Comparison of ENCODE assay signal across 17 cellular contexts in the genomic region with DNA sequence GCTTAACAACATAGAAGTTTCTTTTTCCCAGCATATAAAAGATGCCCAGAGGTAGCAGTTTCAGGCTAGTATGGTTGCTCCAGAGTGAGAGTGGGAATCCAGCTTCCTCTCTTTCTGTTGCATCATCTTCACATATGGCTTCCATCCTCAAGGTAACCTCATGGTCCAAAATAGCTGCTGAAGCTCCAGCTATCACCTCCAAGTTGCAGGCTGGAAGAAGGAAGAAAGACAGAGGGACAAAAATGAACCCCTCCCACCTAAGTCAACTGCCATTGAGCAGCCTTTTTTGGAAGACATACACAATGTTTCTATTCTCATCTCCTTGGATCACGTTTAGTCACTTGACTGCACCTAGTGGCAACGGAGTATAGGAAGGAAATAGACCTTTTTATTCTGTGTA. TPM values are rescaled to one million over a fixed set of nuclear protein-coding genes. Genes with fewer than 3 reads are reported as not detected.
DNase-seq lines count a peak whose midpoint lies in the region; FAIRE-seq and TF ChIP-seq lines count a peak whose summit lies in the region.
"Had no signal": no experiment of that assay in that cellular context is flagged by ENCODE, and none has a peak within 500 bp of the region (broad histone marks: within the 10 kb centered on the region; RNA-seq: fewer than 3 reads in every experiment).

No MANE protein-coding gene starts in this region.

- FAIRE-seq in GM19239 (lab: Jason Lieb, UNC) = peak; percentile 31
- FAIRE-seq: RCC 7860 had no signal

- peaks cover 88% of the 10 kb centered on the region for H3K36me3 Mint-ChIP-seq in dendritic cell treated with granulocyte-macrophage colony-stimulating factor and Interleukin-4, amounts not matched to agents 40 ng/mL and 50 ng/mL, for 4 days (ENCODE audit: low read depth)
- H3K36me3 Mint-ChIP-seq in activated CD4-positive, alpha-beta memory T cell treated with anti-CD3 and anti-CD28 coated beads for 36 hours = no peaks in the 10 kb centered on the region

- DNase-seq in GM06990 (ENCODE audit: extremely low read depth, insufficient read length) (no peak), GM19239 (ENCODE audit: insufficient read length, low spot score) (no peak), OCI-LY7 (ENCODE audit: low spot score) (no peak), testis (no peak), middle frontal gyrus (ENCODE audit: extremely low spot score, low spot score) (no peak), DMS114 treated with DMSO at 0.1 percent for 48 hours (lab: John Stamatoyannopoulos, UW; ENCODE audit: unreplicated experiment) (no peak)
- DNase-seq in activated CD4-positive, alpha-beta memory T cell treated with anti-CD3 and anti-CD28 coated beads for 36 hours = no peak
- DNase-seq: COR-L47, HCEC 1CT, NCI-H1048, NCI-H510A treated with DMSO at 0.1 percent for 48 hours, NCI-H82, SHP77, T-helper 1 cell had no signal

- no peaks in the 10 kb centered on the region for H3K9me3 ChIP-seq in OCI-LY7 (ENCODE audit: low read length)
- no peaks in the 10 kb centered on the region for H3K9me3 ChIP-seq in testis

- WGBS in testis, 2 donors = 74 to 82% methylated on average over 2 of the region's 2 CpGs

- no peaks in the 10 kb centered on the region for H3K27me3 Mint-ChIP-seq in dendritic cell treated with granulocyte-macrophage colony-stimulating factor and Interleukin-4, amounts not matched to agents 40 ng/mL and 50 ng/mL, for 4 days
- peaks cover 7% of the 10 kb centered on the region for H3K27me3 Mint-ChIP-seq in activated CD4-positive, alpha-beta memory T cell treated with anti-CD3 and anti-CD28 coated beads for 36 hours

- no TSS peak for BruUV-seq in OCI-LY7 (replicated peaks; lab: Mats Ljungman, UMichigan)

- H3K9me2 ChIP-seq in OCI-LY7 (ENCODE audit: insufficient read depth, low read length) = no peaks in the 10 kb centered on the region

- TF ChIP-seq CTCF in GM06990 (IDR thresholded peaks at IDR 0.05; ENCODE audit: insufficient read depth, low read length, poor library complexity, severe bottlenecking) = peak; percentile 9
- TF ChIP-seq CTCF in OCI-LY7 (conservative IDR thresholded peaks at IDR 0.05; ENCODE audit: low read length) = peak; percentile 21; the same call in 1 of the 2 replicates
- TF ChIP-seq CTCF in testis (IDR thresholded peaks at IDR 0.05) = no peak

- no peak overlapping the region for H3K27ac ChIP-seq in OCI-LY7 (ENCODE audit: low read depth, low read length, poor library complexity, severe bottlenecking)
- H3K27ac ChIP-seq in testis = no peak overlapping the region

- no peaks in the 10 kb centered on the region for H4K20me1 ChIP-seq in OCI-LY7 (ENCODE audit: insufficient read depth, low read length)

- no peaks in the 10 kb centered on the region for H3K79me2 ChIP-seq in OCI-LY7 (ENCODE audit: insufficient read depth, low read depth, low read length)

- H3K9me3 Mint-ChIP-seq in dendritic cell treated with granulocyte-macrophage colony-stimulating factor and Interleukin-4, amounts not matched to agents 40 ng/mL and 50 ng/mL, for 4 days = no peaks in the 10 kb centered on the region
- H3K9me3 Mint-ChIP-seq in activated CD4-positive, alpha-beta memory T cell treated with anti-CD3 and anti-CD28 coated beads for 36 hours = no peaks in the 10 kb centered on the region

- peaks cover 11% of the 10 kb centered on the region for H3K36me3 ChIP-seq in GM06990 (ENCODE audit: control insufficient read depth, insufficient read depth, low read length)
- H3K36me3 ChIP-seq in OCI-LY7 (ENCODE audit: insufficient read depth, low read length) = 0 out of 2 replicates have a peak, but pooled peaks cover 8% of the 10 kb centered on the region
- H3K36me3 ChIP-seq in testis (ENCODE audit: low read depth, missing control alignments) = no peaks in the 10 kb centered on the region

- H3K4me1 Mint-ChIP-seq in dendritic cell treated with granulocyte-macrophage colony-stimulating factor and Interleukin-4, amounts not matched to agents 40 ng/mL and 50 ng/mL, for 4 days (ENCODE audit: low read depth) = peaks cover 84% of the 10 kb centered on the region
- no peaks in the 10 kb centered on the region for H3K4me1 Mint-ChIP-seq in activated CD4-positive, alpha-beta memory T cell treated with anti-CD3 and anti-CD28 coated beads for 36 hours (ENCODE audit: low read depth)

- H3K4me1 ChIP-seq in OCI-LY7 (ENCODE audit: insufficient read depth, low read length, poor library complexity, severe bottlenecking) = peaks cover 34% of the 10 kb centered on the region
- no peaks in the 10 kb centered on the region for H3K4me1 ChIP-seq in testis

- no peak overlapping the region for H3K4me2 ChIP-seq in OCI-LY7 (ENCODE audit: low read length)

- no peak overlapping the region for H2AFZ ChIP-seq in OCI-LY7 (ENCODE audit: low read length)

- peak overlapping the region; percentile 54 for H3K27ac Mint-ChIP-seq in dendritic cell treated with granulocyte-macrophage colony-stimulating factor and Interleukin-4, amounts not matched to agents 40 ng/mL and 50 ng/mL, for 4 days
- no peak overlapping the region for H3K27ac Mint-ChIP-seq in activated CD4-positive, alpha-beta memory T cell treated with anti-CD3 and anti-CD28 coated beads for 36 hours

- POLR2A ChIA-PET in OCI-LY7 (lab: Charles Lee) = no interaction called here
- POLR2A ChIA-PET in activated CD4-positive, alpha-beta memory T cell treated with anti-CD3 and anti-CD28 coated beads for 36 hours (lab: Charles Lee) = no interaction called here

- H3K4me3 ChIP-seq in GM06990 (replicated peaks; ENCODE audit: low read depth, low read length) = no peak overlapping the region
- H3K4me3 ChIP-seq in OCI-LY7 (ENCODE audit: low read depth, low read length, poor library complexity, severe bottlenecking) = no peak overlapping the region
- no peak overlapping the region for H3K4me3 ChIP-seq in testis

- CTCF ChIA-PET in OCI-LY7 (lab: Charles Lee; ENCODE audit: unreplicated experiment) = no interaction called here
- CTCF ChIA-PET in activated CD4-positive, alpha-beta memory T cell treated with anti-CD3 and anti-CD28 coated beads for 36 hours (lab: Charles Lee) = interaction anchor here (1.0 kb wide), 1 partner anchor 63 kb away, joined by 3 read pairs; no protein-coding TSS in a partner anchor

- intact Hi-C loops in OCI-LY7 (cut with micrococcal nuclease; ENCODE audit: unreplicated experiment) (no loop called here), testis (cut with DNase I; ENCODE audit: low total_unique reads) (no loop called here)
- intact Hi-C loops in dendritic cell treated with granulocyte-macrophage colony-stimulating factor and Interleukin-4, amounts not matched to agents 40 ng/mL and 50 ng/mL, for 4 days (cut with micrococcal nuclease) = no loop called here
- intact Hi-C loops in activated CD4-positive, alpha-beta memory T cell treated with anti-CD3 and anti-CD28 coated beads for 36 hours (cut with micrococcal nuclease) = no loop called here

- H3K4me3 Mint-ChIP-seq in dendritic cell treated with granulocyte-macrophage colony-stimulating factor and Interleukin-4, amounts not matched to agents 40 ng/mL and 50 ng/mL, for 4 days = no peak overlapping the region
- no peak overlapping the region for H3K4me3 Mint-ChIP-seq in activated CD4-positive, alpha-beta memory T cell treated with anti-CD3 and anti-CD28 coated beads for 36 hours
- H3K4me3 Mint-ChIP-seq: CD14-positive monocyte had no signal

- H3K27me3 ChIP-seq in GM06990 (replicated peaks; ENCODE audit: control insufficient read depth, insufficient read depth, low read length) = no peaks in the 10 kb centered on the region
- no peaks in the 10 kb centered on the region for H3K27me3 ChIP-seq in testis

- no peak for TF ChIP-seq POLR2A in testis (IDR thresholded peaks at IDR 0.05)

RNA-seq across cellular contexts. Expression of a gene that starts 5.3 kb away (rescaled TPM):
- 6.2 and 7.6 TPM in 2 replicates for total RNA-seq in OCI-LY7 (2014; rRNA removed; shearing (Covaris generic))
- total RNA-seq in OCI-LY7 (2022) (21.6 and 23.4 TPM in 2 replicates), testis (1 to 10 TPM; 2.3 to 2.6 TPM)
- polyA plus RNA-seq in testis (ENCODE audit: insufficient read depth, low read depth, low replicate concordance) = 4.0 TPM
- under 1 TPM; 0.22 to 0.48 TPM for total RNA-seq in activated CD4-positive, alpha-beta memory T cell treated with anti-CD3 and anti-CD28 coated beads for 36 hours

RNA-seq across cellular contexts. Expression of a gene that starts 57.9 kb away (rescaled TPM):
- total RNA-seq in OCI-LY7 (2014; rRNA removed; shearing (Covaris generic)) = 63.6 and 68.0 TPM in 2 replicates
- total RNA-seq in OCI-LY7 (2022) (97.4 and 121 TPM in 2 replicates), testis (1 to 10 TPM; 2.7 to 6.8 TPM)
- polyA plus RNA-seq in testis (ENCODE audit: insufficient read depth, low read depth, low replicate concordance) = 7.1 TPM
- 1 to 10 TPM; 8.7 to 9.3 TPM for total RNA-seq in activated CD4-positive, alpha-beta memory T cell treated with anti-CD3 and anti-CD28 coated beads for 36 hours

Comparison
In these comparisons a context has a peak if more than half of its experiments do, and no peak if none do; other contexts are left out.
1. CTCF ChIP-seq: peak in GM06990 (single experiment) and OCI-LY7 (single experiment); none in testis (0 of 3).
2. RNA of a gene that starts 57.9 kb away (total RNA-seq): 63.6 to 121 TPM in OCI-LY7; 8.7 to 9.3 TPM in activated CD4-positive, alpha-beta memory T cell treated with anti-CD3 and anti-CD28 coated beads for 36 hours and 2.7 to 6.8 TPM in testis; every median in the first group is over 4 times any median in the second.